8 cellular contexts compared by ENCODE assay signal in the genomic region with DNA sequence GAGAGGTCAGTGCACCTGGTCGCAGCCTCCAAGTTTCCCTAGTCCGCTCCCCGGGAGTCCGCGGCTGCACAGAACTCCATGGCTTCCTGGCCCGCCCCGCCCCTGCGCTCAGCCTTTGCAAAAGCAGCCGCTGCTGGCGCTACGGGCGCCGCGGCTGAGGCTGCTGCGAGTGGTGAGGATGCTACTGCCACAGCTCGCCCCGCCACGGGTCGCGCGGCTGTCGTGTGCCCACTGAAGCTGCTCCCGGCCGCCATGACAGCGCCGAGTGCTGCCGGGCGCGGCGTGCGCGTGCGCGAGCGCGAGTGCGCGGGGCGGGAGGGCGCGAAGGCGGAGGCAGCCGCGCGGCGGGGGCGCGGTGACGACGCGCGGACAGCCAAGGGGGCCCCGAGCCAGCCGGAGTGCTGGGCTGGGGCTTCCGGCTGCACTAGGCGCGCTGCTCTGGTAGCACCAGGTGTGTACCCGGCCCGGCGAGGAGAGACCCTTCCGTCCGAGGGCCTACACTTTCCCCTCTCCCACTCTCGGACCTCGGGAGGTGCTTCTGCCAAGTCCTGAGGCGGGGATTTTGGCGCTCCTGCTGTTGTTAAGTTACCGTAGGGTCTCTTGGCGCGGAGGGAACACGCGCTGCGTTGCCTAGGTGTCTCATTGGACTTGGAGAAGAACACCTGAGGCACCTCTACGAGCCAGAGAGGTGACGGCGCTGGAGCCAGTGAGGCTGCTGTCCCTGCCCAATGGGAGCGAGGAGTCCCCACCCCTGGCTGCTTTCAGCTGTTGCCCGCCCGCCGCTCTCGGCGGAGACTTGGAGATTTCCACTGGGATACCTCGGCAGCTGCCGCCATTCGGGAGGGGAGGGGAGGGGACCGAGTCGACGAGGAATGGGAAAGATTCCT. TPM values are rescaled to one million over a fixed set of nuclear protein-coding genes. Genes with fewer than 3 reads are reported as not detected.
DNase-seq lines count a peak whose midpoint lies in the region; ATAC-seq and TF ChIP-seq lines count a peak whose summit lies in the region.

No MANE protein-coding gene starts in this region.

- in situ Hi-C loops in G401 (cut with HindIII; ENCODE audit: low sequenced_read_pairs) = no loop called here

- H2AFZ ChIP-seq in Loucy (ENCODE audit: low read length) = peak overlapping the region; percentile 100

- no peaks in the 10 kb centered on the region for H3K9me2 ChIP-seq in Loucy (replicated peaks; ENCODE audit: low read depth, low read length)

- WGBS in gastroesophageal sphincter (ENCODE audit: low coverage in 1 of 2), 2 donors = 7% methylated on average over 3 of the region's 87 CpGs; no CpG with 5 or more reads in 1 of the 2 donors

- TF ChIP-seq EP300 in gastroesophageal sphincter (IDR thresholded peaks at IDR 0.05) = no peak

- TF ChIP-seq POLR2A in gastroesophageal sphincter (IDR thresholded peaks at IDR 0.05) = peak; percentile 72 to 84

- H4K20me1 ChIP-seq in Loucy (ENCODE audit: insufficient read depth, low read length, poor library complexity, severe bottlenecking) = peaks cover 27% of the 10 kb centered on the region

- TF ChIP-seq CTCF in Loucy (conservative IDR thresholded peaks at IDR 0.05; ENCODE audit: low read length) = no peak
- TF ChIP-seq CTCF in RWPE2 (IDR thresholded peaks at IDR 0.05; ENCODE audit: poor library complexity, severe bottlenecking) = no peak
- TF ChIP-seq CTCF in gastroesophageal sphincter (IDR thresholded peaks at IDR 0.05) = no peak
- TF ChIP-seq CTCF in neutrophil (IDR thresholded peaks at IDR 0.05) = no peak

- peaks cover 46% of the 10 kb centered on the region for H3K79me2 ChIP-seq in Loucy (ENCODE audit: insufficient read depth, low read length)

- peaks cover 2% of the 10 kb centered on the region; the same call in 1 of the 2 replicates for H3K36me3 ChIP-seq in H7 (replicated peaks; ENCODE audit: control insufficient read depth, insufficient read depth, low read length)
- H3K36me3 ChIP-seq in Loucy (ENCODE audit: insufficient read depth, low read length) = no peaks in the 10 kb centered on the region
- peaks cover 15% of the 10 kb centered on the region; the same call in 1 of the 2 replicates for H3K36me3 ChIP-seq in RWPE2 (ENCODE audit: low read depth)
- H3K36me3 ChIP-seq in gastroesophageal sphincter = peaks cover 0 to 5% of the 10 kb centered on the region in 2 donors
- no peaks in the 10 kb centered on the region for H3K36me3 ChIP-seq in neutrophil

- H3K9ac ChIP-seq in Loucy (ENCODE audit: low read depth, low read length, poor library complexity, severe bottlenecking) = peak overlapping the region; percentile 85

- no peaks in the 10 kb centered on the region for H3F3A ChIP-seq in Loucy (ENCODE audit: low read depth)

- H3K27me3 ChIP-seq in H7 (ENCODE audit: control insufficient read depth, insufficient read depth, low read length) (no peaks in the 10 kb centered on the region), Loucy (ENCODE audit: insufficient read depth, low read length, poor library complexity, severe bottlenecking) (no peaks in the 10 kb centered on the region), RWPE2 (ENCODE audit: insufficient read depth, poor library complexity, severe bottlenecking) (no peaks in the 10 kb centered on the region), gastroesophageal sphincter (no peaks in the 10 kb centered on the region), neutrophil (peaks cover 6% of the 10 kb centered on the region)

- no peaks in the 10 kb centered on the region for H3K9me3 ChIP-seq in Loucy (ENCODE audit: insufficient read depth, low read depth, low read length)
- no peaks in the 10 kb centered on the region for H3K9me3 ChIP-seq in RWPE2 (ENCODE audit: severe bottlenecking)
- no peaks in the 10 kb centered on the region for H3K9me3 ChIP-seq in gastroesophageal sphincter
- no peaks in the 10 kb centered on the region for H3K9me3 ChIP-seq in neutrophil

- ATAC-seq in RWPE2 (ENCODE audit: low read depth) (peak; percentile 66), gastroesophageal sphincter (peak; percentile 92)

- H3K4me3 ChIP-seq in H7 (ENCODE audit: insufficient read depth, low read depth, low read length) = peak overlapping the region; percentile 98
- peak overlapping the region; percentile 96 for H3K4me3 ChIP-seq in Loucy (ENCODE audit: low read length, poor library complexity, severe bottlenecking)
- H3K4me3 ChIP-seq in RWPE2 (ENCODE audit: severe bottlenecking) = peak overlapping the region; percentile 76
- H3K4me3 ChIP-seq in gastroesophageal sphincter = peak overlapping the region; percentile 89 to 94
- peak overlapping the region; percentile 91 to 94 for H3K4me3 ChIP-seq in neutrophil (ENCODE audit: low read depth in 1 of 2, low read length in 1 of 2)

- peak overlapping the region; percentile 91 for H3K4me2 ChIP-seq in Loucy (ENCODE audit: low read depth, low read length, poor library complexity, severe bottlenecking)

- DNase-seq in G401 (ENCODE audit: low spot score) (peak; percentile 75), H7 (peak; percentile 93), RWPE2 (ENCODE audit: low spot score) (peak; percentile 89), superior temporal gyrus (ENCODE audit: extremely low spot score) (peak; percentile 78)
- DNase-seq in activated gamma-delta T cell treated with anti-CD3 and anti-CD28 coated beads, Interleukin-2, amount 50 U/mL, for 16 hours (ENCODE audit: low read depth) = peak; percentile 66

- peak overlapping the region; percentile 90 for H3K27ac ChIP-seq in RWPE2 (ENCODE audit: poor library complexity, severe bottlenecking)
- peak overlapping the region; percentile 60 to 89 (median 88) for H3K27ac ChIP-seq in gastroesophageal sphincter
- H3K27ac ChIP-seq in neutrophil = peak overlapping the region; percentile 72

- peaks cover 22% of the 10 kb centered on the region for H3K4me1 ChIP-seq in Loucy (ENCODE audit: insufficient read depth, low read length, poor library complexity, severe bottlenecking)
- peaks cover 3% of the 10 kb centered on the region for H3K4me1 ChIP-seq in RWPE2 (ENCODE audit: insufficient read depth, poor library complexity, severe bottlenecking)
- peaks cover 0 to 29% (median 0%) of the 10 kb centered on the region in 3 donors for H3K4me1 ChIP-seq in gastroesophageal sphincter
- H3K4me1 ChIP-seq in neutrophil (ENCODE audit: control insufficient read depth in 1 of 2, insufficient read depth in 1 of 2, low read depth in 1 of 2, low read length in 1 of 2) = peaks cover 18 to 29% of the 10 kb centered on the region in 2 experiments

RNA-seq across cellular contexts. Expression of a gene that starts 0.6 kb away (rescaled TPM):
- 35.9 and 71.7 TPM in 2 replicates for total RNA-seq in G401 (2014; rRNA removed; shearing (Covaris generic))
- total RNA-seq in H7 (2014; rRNA removed; shearing (Covaris generic)) = 47.3 and 64.3 TPM in 2 replicates
- total RNA-seq in gastroesophageal sphincter = 10 to 100 TPM; 18.4 to 35.0 (median 23.2) TPM

Comparison
In these comparisons a context has a peak if more than half of its experiments do, and no peak if none do; other contexts are left out.
1. Peak in every context shown above with its lines: DNase-seq, ATAC-seq, H3K4me3 ChIP-seq and H3K27ac ChIP-seq.